In the genomic region with DNA sequence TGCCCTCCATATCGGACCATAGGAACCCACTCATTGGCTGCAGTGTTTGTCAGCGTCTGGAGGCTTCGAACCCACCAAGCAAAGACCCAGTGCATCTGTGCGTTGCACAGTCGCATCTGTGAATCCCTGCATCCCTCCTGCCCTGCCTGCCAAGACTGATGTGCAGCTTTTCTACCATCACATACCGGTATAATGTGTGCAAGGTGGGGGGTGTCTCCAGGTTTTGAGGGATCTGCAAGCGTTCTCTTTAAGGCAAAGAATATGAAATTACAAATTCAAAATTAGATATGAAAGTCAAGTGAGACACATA, we compare ENCODE assay signal across 9 cellular contexts. TPM values are rescaled to one million over a fixed set of nuclear protein-coding genes. Genes with fewer than 3 reads are reported as not detected.
DNase-seq lines count a peak whose midpoint lies in the region; ATAC-seq and TF ChIP-seq lines count a peak whose summit lies in the region.
"Had no signal": no experiment of that assay in that cellular context is flagged by ENCODE, and none has a peak within 500 bp of the region (broad histone marks: within the 10 kb centered on the region; RNA-seq: fewer than 3 reads in every experiment).

No MANE protein-coding gene starts in this region.

- H3K27me3 ChIP-seq in BJ (ENCODE audit: control insufficient read depth, insufficient read depth, low read length) (0 out of 2 replicates have a peak, but pooled peaks cover 3% of the 10 kb centered on the region), OCI-LY1 (ENCODE audit: insufficient read depth, low read length) (no peaks in the 10 kb centered on the region), neural cell (ENCODE audit: insufficient read depth, low read depth, low read length) (no peaks in the 10 kb centered on the region)
- H3K27me3 ChIP-seq in effector memory CD4-positive, alpha-beta T cell (replicated peaks; ENCODE audit: control insufficient read depth, insufficient read depth, low read length, poor library complexity, severe bottlenecking) = no peaks in the 10 kb centered on the region

- H3K9ac ChIP-seq in OCI-LY1 (ENCODE audit: low read length) (no peak overlapping the region), neural cell (ENCODE audit: low read length) (peak overlapping the region; percentile 46)

- H3K4me1 ChIP-seq in OCI-LY1 (ENCODE audit: insufficient read depth, low read length, severe bottlenecking) = peaks cover 13% of the 10 kb centered on the region
- H3K4me1 ChIP-seq in effector memory CD4-positive, alpha-beta T cell (ENCODE audit: control insufficient read depth, insufficient read depth, low read length, poor library complexity, severe bottlenecking) = peaks cover 7% of the 10 kb centered on the region

- peak overlapping the region; percentile 83 for H3K4me2 ChIP-seq in OCI-LY1 (ENCODE audit: low read length)
- H3K4me2 ChIP-seq in neural cell (ENCODE audit: low read length) = peak overlapping the region; percentile 40

- H3K9me2 ChIP-seq in OCI-LY1 (ENCODE audit: low read depth, low read length) (no peaks in the 10 kb centered on the region), neural cell (ENCODE audit: insufficient read depth, low read length) (no peaks in the 10 kb centered on the region)

- no peaks in the 10 kb centered on the region for H3K79me2 ChIP-seq in OCI-LY1 (ENCODE audit: insufficient read depth, low read length)
- H3K79me2 ChIP-seq in neural cell (replicated peaks; ENCODE audit: insufficient read depth, low read length) = peaks cover 4% of the 10 kb centered on the region

- H4K20me1 ChIP-seq in OCI-LY1 (ENCODE audit: insufficient read depth, low read length) = no peaks in the 10 kb centered on the region
- no peaks in the 10 kb centered on the region for H4K20me1 ChIP-seq in neural cell (ENCODE audit: insufficient read depth)

- TF ChIP-seq EP300 in neural cell (conservative IDR thresholded peaks at IDR 0.05; ENCODE audit: poor library complexity, severe bottlenecking) = no peak

- no peak overlapping the region for H2AFZ ChIP-seq in OCI-LY1 (ENCODE audit: low read length)
- peak overlapping the region; percentile 40 for H2AFZ ChIP-seq in neural cell (ENCODE audit: low read depth, low read length)

- TF ChIP-seq CTCF in BJ (IDR thresholded peaks at IDR 0.05; ENCODE audit: insufficient read depth, low read depth, low read length) (no peak), OCI-LY1 (IDR thresholded peaks at IDR 0.05; ENCODE audit: low read length) (no peak), neural cell (IDR thresholded peaks at IDR 0.05; ENCODE audit: poor library complexity, severe bottlenecking) (no peak)

- H3F3A ChIP-seq in OCI-LY1 (ENCODE audit: insufficient read depth, low read length) = peaks cover 5% of the 10 kb centered on the region; the same call in 1 of the 2 replicates
- peaks cover 4% of the 10 kb centered on the region for H3F3A ChIP-seq in neural cell (ENCODE audit: insufficient read depth, low read length, poor library complexity, severe bottlenecking)

- H3K36me3 ChIP-seq in BJ (ENCODE audit: control insufficient read depth, insufficient read depth, low read length) (no peaks in the 10 kb centered on the region), OCI-LY1 (ENCODE audit: insufficient read depth, low read length) (no peaks in the 10 kb centered on the region), neural cell (ENCODE audit: insufficient read depth, low read length) (no peaks in the 10 kb centered on the region)
- H3K36me3 ChIP-seq in effector memory CD4-positive, alpha-beta T cell (ENCODE audit: control insufficient read depth, insufficient read depth, low read length) = no peaks in the 10 kb centered on the region

- peak; percentile 18 for TF ChIP-seq RAD21 in neural cell (conservative IDR thresholded peaks at IDR 0.05)

- CTCF ChIA-PET in BJ (lab: Yijun Ruan, JAX) = interaction anchor here (1.0 to 2.5 kb wide), 7 partner anchors 9 to 96 kb away, joined by 3 to 16 read pairs (median 5); no protein-coding TSS in a partner anchor

- DNase-seq in BJ (ENCODE audit: low read depth) (no peak), pons (ENCODE audit: low spot score) (no peak), DMS79 (lab: John Stamatoyannopoulos, UW) (no peak)
- no peak for DNase-seq in effector memory CD4-positive, alpha-beta T cell
- DNase-seq: KG1 had no signal

- POLR2A ChIA-PET in BJ (lab: Charles Lee) = no interaction called here

- H3K9me3 ChIP-seq in OCI-LY1 (ENCODE audit: low read length) (no peaks in the 10 kb centered on the region), neural cell (ENCODE audit: low read length) (no peaks in the 10 kb centered on the region)
- no peaks in the 10 kb centered on the region for H3K9me3 ChIP-seq in effector memory CD4-positive, alpha-beta T cell (ENCODE audit: control insufficient read depth, low read length)

- peak overlapping the region; percentile 52 for H3K4me3 ChIP-seq in BJ (ENCODE audit: low read depth, low read length)
- peak overlapping the region; percentile 67 for H3K4me3 ChIP-seq in OCI-LY1 (ENCODE audit: low read depth, low read length, poor library complexity, severe bottlenecking)
- peak overlapping the region; percentile 76 for H3K4me3 ChIP-seq in effector memory CD4-positive, alpha-beta T cell (ENCODE audit: insufficient read depth, low read depth, low read length, poor library complexity, severe bottlenecking)
- peak overlapping the region; percentile 81 for H3K4me3 ChIP-seq in neural cell (ENCODE audit: low read length)

- ATAC-seq in HG02852 (IDR thresholded peaks at IDR 0.05; ENCODE audit: unreplicated experiment) (no peak), HG03159 (IDR thresholded peaks at IDR 0.05; ENCODE audit: unreplicated experiment) (no peak)

- H3K27ac ChIP-seq in OCI-LY1 (ENCODE audit: low read depth, low read length, poor library complexity, severe bottlenecking) (no peak overlapping the region), neural cell (ENCODE audit: low read length) (peak overlapping the region; percentile 90)
- H3K27ac ChIP-seq in effector memory CD4-positive, alpha-beta T cell (ENCODE audit: insufficient read depth, low read length, poor library complexity, severe bottlenecking) = peak overlapping the region; percentile 72

TF ChIP-seq in neural cell, 6 proteins besides CTCF, POLR2A, EP300 and RAD21:
- TF ChIP-seq MXI1 (conservative IDR thresholded peaks at IDR 0.05; ENCODE audit: poor library complexity, severe bottlenecking) (no peak), SMC3 (conservative IDR thresholded peaks at IDR 0.05; ENCODE audit: poor library complexity) (peak; percentile 1), POLR2AphosphoS5 (IDR thresholded peaks at IDR 0.05) (peak; percentile 64), EZH2 (IDR thresholded peaks at IDR 0.05; ENCODE audit: borderline replicate concordance, insufficient read depth, low read length, poor library complexity, severe bottlenecking) (no peak), TAF1 (IDR thresholded peaks at IDR 0.05; ENCODE audit: low read depth) (no peak)
- TF ChIP-seq, protein P1, sequence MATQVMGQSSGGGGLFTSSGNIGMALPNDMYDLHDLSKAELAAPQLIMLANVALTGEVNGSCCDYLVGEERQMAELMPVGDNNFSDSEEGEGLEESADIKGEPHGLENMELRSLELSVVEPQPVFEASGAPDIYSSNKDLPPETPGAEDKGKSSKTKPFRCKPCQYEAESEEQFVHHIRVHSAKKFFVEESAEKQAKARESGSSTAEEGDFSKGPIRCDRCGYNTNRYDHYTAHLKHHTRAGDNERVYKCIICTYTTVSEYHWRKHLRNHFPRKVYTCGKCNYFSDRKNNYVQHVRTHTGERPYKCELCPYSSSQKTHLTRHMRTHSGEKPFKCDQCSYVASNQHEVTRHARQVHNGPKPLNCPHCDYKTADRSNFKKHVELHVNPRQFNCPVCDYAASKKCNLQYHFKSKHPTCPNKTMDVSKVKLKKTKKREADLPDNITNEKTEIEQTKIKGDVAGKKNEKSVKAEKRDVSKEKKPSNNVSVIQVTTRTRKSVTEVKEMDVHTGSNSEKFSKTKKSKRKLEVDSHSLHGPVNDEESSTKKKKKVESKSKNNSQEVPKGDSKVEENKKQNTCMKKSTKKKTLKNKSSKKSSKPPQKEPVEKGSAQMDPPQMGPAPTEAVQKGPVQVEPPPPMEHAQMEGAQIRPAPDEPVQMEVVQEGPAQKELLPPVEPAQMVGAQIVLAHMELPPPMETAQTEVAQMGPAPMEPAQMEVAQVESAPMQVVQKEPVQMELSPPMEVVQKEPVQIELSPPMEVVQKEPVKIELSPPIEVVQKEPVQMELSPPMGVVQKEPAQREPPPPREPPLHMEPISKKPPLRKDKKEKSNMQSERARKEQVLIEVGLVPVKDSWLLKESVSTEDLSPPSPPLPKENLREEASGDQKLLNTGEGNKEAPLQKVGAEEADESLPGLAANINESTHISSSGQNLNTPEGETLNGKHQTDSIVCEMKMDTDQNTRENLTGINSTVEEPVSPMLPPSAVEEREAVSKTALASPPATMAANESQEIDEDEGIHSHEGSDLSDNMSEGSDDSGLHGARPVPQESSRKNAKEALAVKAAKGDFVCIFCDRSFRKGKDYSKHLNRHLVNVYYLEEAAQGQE (IDR thresholded peaks at IDR 0.05; ENCODE audit: borderline replicate concordance) = peak; percentile 31

RNA-seq across cellular contexts. Expression of a gene that starts 0.3 kb away (rescaled TPM):
- polyA plus RNA-seq in BJ (2011; rRNA removed) (0.06 TPM in 1 of 2 replicates, not detected in the other), neural cell (17.4 and 40.3 TPM in 2 replicates)
- polyA minus RNA-seq in BJ (2011; rRNA and poly(A)+ RNA removed) = not detected in 2 replicates
- polyA minus RNA-seq in neural cell = 20.5 and 24.7 TPM in 2 replicates

RNA-seq across cellular contexts. Expression of a gene that starts 18.4 kb away (rescaled TPM):
- 90.2 and 99.8 TPM in 2 replicates for polyA plus RNA-seq in BJ (2011; rRNA removed)
- 48.2 and 65.5 TPM in 2 replicates for polyA minus RNA-seq in BJ (2011; rRNA and poly(A)+ RNA removed)
- polyA plus RNA-seq in neural cell = 52.8 and 65.7 TPM in 2 replicates
- polyA minus RNA-seq in neural cell = 65.6 and 85.0 TPM in 2 replicates

Comparison
In these comparisons a context has a peak if more than half of its experiments do, and no peak if none do; other contexts are left out.
1. RNA of a gene that starts 0.3 kb away (polyA plus RNA-seq): 17.4 to 40.3 TPM in neural cell; 0.06 TPM in BJ; every median in the first group is over 10 times any median in the second.
2. Peak in every context shown above with its lines, with median percentiles within 50 percentile points of each other: H3K4me3 ChIP-seq.